Comparison of ENCODE assay signal across 8 cellular contexts in genomic region chr6:26195924-26196845, GRCh38.
A peak's percentile ranks its signal among the peaks of the same experiment; 100 is the strongest.
DNase-seq lines count a peak whose midpoint lies in the region; ATAC-seq and TF ChIP-seq lines count a peak whose summit lies in the region.

No MANE protein-coding gene starts in this region.

- H3K27me3 ChIP-seq in SJSA1 (replicated peaks), result no peaks in the 10 kb centered on the region
- no peaks in the 10 kb centered on the region for H3K27me3 ChIP-seq in effector memory CD4-positive, alpha-beta T cell (replicated peaks; ENCODE audit: control insufficient read depth, insufficient read depth, low read length, poor library complexity, severe bottlenecking)

- H3K27ac Mint-ChIP-seq in activated naive CD4-positive, alpha-beta T cell treated with anti-CD3 and anti-CD28 coated beads for 36 hours, result peak overlapping the region; percentile 99
- peak overlapping the region; percentile 98 to 99 (median 99) for H3K27ac Mint-ChIP-seq in nephron

- peaks cover 35% of the 10 kb centered on the region for H3K4me1 Mint-ChIP-seq in activated naive CD4-positive, alpha-beta T cell treated with anti-CD3 and anti-CD28 coated beads for 36 hours (ENCODE audit: low read depth)
- H3K4me1 Mint-ChIP-seq in nephron, result peaks cover 31% of the 10 kb centered on the region

- no peaks in the 10 kb centered on the region for H3K9me3 Mint-ChIP-seq in activated naive CD4-positive, alpha-beta T cell treated with anti-CD3 and anti-CD28 coated beads for 36 hours
- H3K9me3 Mint-ChIP-seq in nephron, result no peaks in the 10 kb centered on the region

- TF ChIP-seq CTCF in nephron (IDR thresholded peaks at IDR 0.05; ENCODE audit: unreplicated experiment in 3 of 3), result no peak

- H3K4me1 ChIP-seq in SJSA1 (replicated peaks), result peaks cover 10% of the 10 kb centered on the region
- peaks cover 17% of the 10 kb centered on the region for H3K4me1 ChIP-seq in effector memory CD4-positive, alpha-beta T cell (ENCODE audit: control insufficient read depth, insufficient read depth, low read length, poor library complexity, severe bottlenecking)

- H3K9me3 ChIP-seq in SJSA1 (replicated peaks), result no peaks in the 10 kb centered on the region
- no peaks in the 10 kb centered on the region for H3K9me3 ChIP-seq in effector memory CD4-positive, alpha-beta T cell (ENCODE audit: control insufficient read depth, low read length)

- peak overlapping the region; percentile 96 for H3K4me3 Mint-ChIP-seq in activated naive CD4-positive, alpha-beta T cell treated with anti-CD3 and anti-CD28 coated beads for 36 hours
- H3K4me3 Mint-ChIP-seq in nephron, result peak overlapping the region; percentile 86 to 97 (median 97)

- H3K36me3 Mint-ChIP-seq in activated naive CD4-positive, alpha-beta T cell treated with anti-CD3 and anti-CD28 coated beads for 36 hours (ENCODE audit: low read depth), result peaks cover 15% of the 10 kb centered on the region
- H3K36me3 Mint-ChIP-seq in nephron (ENCODE audit: low read depth), result peaks cover 5% of the 10 kb centered on the region

- peak; percentile 70 for DNase-seq in activated naive CD4-positive, alpha-beta T cell treated with anti-CD3 and anti-CD28 coated beads for 36 hours
- DNase-seq in activated naive CD4-positive, alpha-beta T cell (lab: John Stamatoyannopoulos, UW), result no peak
- DNase-seq in SJSA1 (ENCODE audit: low read depth in 1 of 2, low spot score in 2 of 2), result peak; percentile 54 to 59
- DNase-seq in effector memory CD4-positive, alpha-beta T cell, result no peak
- DNase-seq in NCI-H1930 (lab: John Stamatoyannopoulos, UW), result no peak
- no peak for DNase-seq in HPDE6-E6E7 (ENCODE audit: extremely low spot score)

- H3K36me3 ChIP-seq in SJSA1, result peaks cover 12% of the 10 kb centered on the region
- no peaks in the 10 kb centered on the region for H3K36me3 ChIP-seq in effector memory CD4-positive, alpha-beta T cell (ENCODE audit: control insufficient read depth, insufficient read depth, low read length)

- CTCF ChIA-PET in activated naive CD4-positive, alpha-beta T cell treated with anti-CD3 and anti-CD28 coated beads for 36 hours (lab: Charles Lee), result interaction anchor here (0.6 to 2.9 kb wide), 5 partner anchors 13 to 54 kb away, joined by 3 to 10 read pairs (median 3); a partner anchor contains a TSS

- H3K4me3 ChIP-seq in SJSA1, result peak overlapping the region; percentile 56
- H3K4me3 ChIP-seq in effector memory CD4-positive, alpha-beta T cell (ENCODE audit: insufficient read depth, low read depth, low read length, poor library complexity, severe bottlenecking), result peak overlapping the region; percentile 69

- peak overlapping the region; percentile 71 for H3K27ac ChIP-seq in SJSA1
- H3K27ac ChIP-seq in effector memory CD4-positive, alpha-beta T cell (ENCODE audit: insufficient read depth, low read length, poor library complexity, severe bottlenecking), result peak overlapping the region; percentile 70

- intact Hi-C loops in activated naive CD4-positive, alpha-beta T cell treated with anti-CD3 and anti-CD28 coated beads for 36 hours (cut with micrococcal nuclease), result loop anchor here (2.0 to 10.0 kb wide), 3 partner anchors 77 to 1639 kb away; a partner anchor contains a TSS

- ATAC-seq in HG02973 (IDR thresholded peaks at IDR 0.05; ENCODE audit: unreplicated experiment), result no peak

- peaks cover 5% of the 10 kb centered on the region for H3K27me3 Mint-ChIP-seq in activated naive CD4-positive, alpha-beta T cell treated with anti-CD3 and anti-CD28 coated beads for 36 hours (ENCODE audit: low read depth)
- no peaks in the 10 kb centered on the region for H3K27me3 Mint-ChIP-seq in nephron (ENCODE audit: low read depth)

Comparison
In these comparisons a context has a peak if more than half of its experiments do, and no peak if none do; other contexts are left out.
1. DNase-seq: peak in activated naive CD4-positive, alpha-beta T cell treated with anti-CD3 and anti-CD28 coated beads for 36 hours (single experiment) and SJSA1 (2 of 2); none in activated naive CD4-positive, alpha-beta T cell (0 of 4), effector memory CD4-positive, alpha-beta T cell (0 of 3), NCI-H1930 (0 of 2) and HPDE6-E6E7 (single experiment).